Comparison of ENCODE assay signal across 24 cellular contexts in genomic region chr5:138188632-138189031, GRCh38. TPM values are rescaled to one million over a fixed set of nuclear protein-coding genes. Genes with fewer than 3 reads are reported as not detected.
"Had no signal": no experiment of that assay in that cellular context is flagged by ENCODE, and none has a peak within 500 bp of the region (broad histone marks: within the 10 kb centered on the region; RNA-seq: fewer than 3 reads in every experiment).

No MANE protein-coding gene starts in this region.

- H3K4me3 ChIP-seq: tibial nerve, uterus had no signal

- H3K27me3 Mint-ChIP-seq: activated naive CD8-positive, alpha-beta T cell treated with anti-CD3 and anti-CD28 coated beads, Interleukin-2, amount 10 ng/mL, durations not matched to agents 7 days and 5 days had no signal

- H3K9me3 Mint-ChIP-seq: activated naive CD8-positive, alpha-beta T cell treated with anti-CD3 and anti-CD28 coated beads, Interleukin-2, amount 10 ng/mL, durations not matched to agents 7 days and 5 days; nephron had no signal

- H3K9me3 ChIP-seq: tibial nerve, uterus had no signal

- H3K27ac Mint-ChIP-seq: activated naive CD8-positive, alpha-beta T cell treated with anti-CD3 and anti-CD28 coated beads, Interleukin-2, amount 10 ng/mL, durations not matched to agents 7 days and 5 days; nephron had no signal

- ATAC-seq: activated CD4-positive, CD25-positive, alpha-beta regulatory T cell treated with anti-CD3 and anti-CD28 coated beads, Interleukin-2, amount 50 U/mL, for 24 hours; left lobe of liver had no signal

- FAIRE-seq: keratinocyte had no signal

- H3K4me1 Mint-ChIP-seq: nephron had no signal

- H3K4me1 ChIP-seq: tibial nerve, uterus had no signal

- H3K27me3 ChIP-seq: tibial nerve, uterus had no signal

- H3K4me3 Mint-ChIP-seq: activated naive CD8-positive, alpha-beta T cell treated with anti-CD3 and anti-CD28 coated beads, Interleukin-2, amount 10 ng/mL, durations not matched to agents 7 days and 5 days; nephron had no signal

- H3K27ac ChIP-seq: tibial nerve, uterus had no signal

- H3K36me3 ChIP-seq: uterus had no signal

- DNase-seq: activated CD4-positive, alpha-beta T cell treated with anti-CD3 and anti-CD28 coated beads, Interleukin-2, amount 50 U/mL, for 1 hour; activated CD8-positive, alpha-beta memory T cell treated with anti-CD3 and anti-CD28 coated beads for 24 hours; activated CD8-positive, alpha-beta memory T cell treated with anti-CD3 and anti-CD28 coated beads, Interleukin-2, amount 50 U/mL, for 48 hours; activated gamma-delta T cell; activated naive CD8-positive, alpha-beta T cell treated with anti-CD3 and anti-CD28 coated beads, Interleukin-2, amount 10 ng/mL, durations not matched to agents 7 days and 5 days; amygdala; caudate nucleus; foreskin fibroblast; hypothalamus; mammary epithelial cell; midbrain; occipital lobe; retina; stimulated activated CD4-positive, alpha-beta T cell treated with anti-CD3 and anti-CD28 coated beads, Interleukin-12 subunit alpha, Interleukin-12 subunit beta, amount 100 ng/mL, for 4 hours; stimulated activated CD4-positive, alpha-beta T cell treated with anti-CD3 and anti-CD28 coated beads, Interleukin-1b, Interleukin-23, amount 100 ng/mL, for 48 hours; stimulated activated CD8-positive, alpha-beta memory T cell treated with anti-CD3 and anti-CD28 coated beads, Interleukin-4, amount 100 ng/mL, for 48 hours; stimulated activated naive CD4-positive, alpha-beta T cell treated with Interleukin-2 at 50 U/mL for 16 hours; uterus had no signal

RNA-seq across cellular contexts. Expression of gene NME5, which starts 49.4 kb away (rescaled TPM):
- total RNA-seq: activated naive CD8-positive, alpha-beta T cell treated with anti-CD3 and anti-CD28 coated beads, Interleukin-2, amount 10 ng/mL, durations not matched to agents 7 days and 5 days; T-helper 1 cell treated with Interleukin-12 subunit alpha and Interleukin-12 subunit beta and Interleukin-4 antibody, amounts not matched to agents 30 ng/mL and 1 ng/mL, for 36 hours had no signal
